ENCODE assay signal across 8 cellular contexts in the genomic region with DNA sequence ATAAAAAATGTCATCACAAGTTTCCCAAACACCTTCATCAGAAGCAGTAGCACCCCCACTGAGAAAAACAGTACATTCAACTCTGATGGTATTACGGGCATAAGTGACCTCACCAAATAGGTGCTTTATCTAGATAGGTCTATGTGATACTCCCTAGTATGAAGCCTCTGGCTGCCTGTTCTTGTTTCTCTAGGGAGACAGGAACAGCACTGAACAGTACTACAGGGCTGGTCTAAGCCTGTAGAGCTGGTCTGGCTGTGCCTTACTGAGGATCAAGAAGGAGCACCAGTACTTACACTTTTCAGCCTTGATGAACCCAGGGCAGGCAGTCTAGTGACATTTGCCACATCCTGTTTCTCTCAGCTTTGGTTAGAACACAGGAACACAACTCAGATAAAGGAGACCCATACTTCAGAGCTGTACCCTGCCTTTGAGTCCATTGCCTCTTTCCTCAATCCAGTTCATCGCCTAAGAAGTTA. TPM values are rescaled to one million over a fixed set of nuclear protein-coding genes. Genes with fewer than 3 reads are reported as not detected.
DNase-seq lines count a peak whose midpoint lies in the region; ATAC-seq and TF ChIP-seq lines count a peak whose summit lies in the region.

No MANE protein-coding gene starts in this region.

- H2BK15ac ChIP-seq in H9 (ENCODE audit: low read depth, low read length), result no peak overlapping the region

- H3K36me3 Mint-ChIP-seq in H9 (ENCODE audit: insufficient read depth in 1 of 3, low read depth in 3 of 3), result peaks cover 31 to 43% (median 40%) of the 10 kb centered on the region in 3 experiments
- peaks cover 80% of the 10 kb centered on the region for H3K36me3 Mint-ChIP-seq in T-helper 1 cell treated with Interleukin-12 subunit alpha and Interleukin-12 subunit beta and Interleukin-4 antibody, amounts not matched to agents 30 μg/mL and 1 μg/mL, for 36 hours (ENCODE audit: low read depth)
- H3K36me3 Mint-ChIP-seq in immature natural killer cell, result peaks cover 27 to 39% (median 32%) of the 10 kb centered on the region in 3 donors
- peaks cover 20% of the 10 kb centered on the region for H3K36me3 Mint-ChIP-seq in chondrocyte (ENCODE audit: low read depth)

- H3K23ac ChIP-seq in H9 (ENCODE audit: insufficient read length, low read depth, low read length), result no peak overlapping the region

- H3K79me1 ChIP-seq in H9 (ENCODE audit: insufficient read depth, low read depth, low read length, poor library complexity, severe bottlenecking), result no peaks in the 10 kb centered on the region

- no peak overlapping the region for H3K9ac ChIP-seq in H9 (ENCODE audit: extremely low read depth, insufficient read length, low read length)

- no peak overlapping the region for H3K4ac ChIP-seq in H9 (ENCODE audit: low read depth, low read length)

- ATAC-seq in GM18498 (IDR thresholded peaks at IDR 0.05; ENCODE audit: unreplicated experiment), result peak; percentile 75

- no peak overlapping the region for H2BK120ac ChIP-seq in H9 (ENCODE audit: low read depth, low read length, poor library complexity, severe bottlenecking)

- H3K9me3 ChIP-seq in H9 (ENCODE audit: control insufficient read depth, low read depth, low read length), result no peaks in the 10 kb centered on the region

- no peak overlapping the region for H4K8ac ChIP-seq in H9 (replicated peaks; ENCODE audit: insufficient read length, low read depth, low read length)

- DNase-seq in H9, result no peak
- peak; percentile 72 to 77 (median 76) for DNase-seq in immature natural killer cell
- no peak for DNase-seq in chondrocyte (ENCODE audit: low spot score)
- DNase-seq in H7, result no peak
- no peak for DNase-seq in GM20000 (ENCODE audit: low spot score)
- DNase-seq in AG08396 (ENCODE audit: low spot score), result no peak

- H3T11ph ChIP-seq in H9 (ENCODE audit: low read length), result no peak overlapping the region

- H3K9me3 Mint-ChIP-seq in H9, result peaks cover 0 to 6% of the 10 kb centered on the region in 2 experiments; a peak in 4 of 5 replicates
- H3K9me3 Mint-ChIP-seq in T-helper 1 cell treated with Interleukin-12 subunit alpha and Interleukin-12 subunit beta and Interleukin-4 antibody, amounts not matched to agents 30 μg/mL and 1 μg/mL, for 36 hours, result no peaks in the 10 kb centered on the region
- H3K9me3 Mint-ChIP-seq in immature natural killer cell, result no peaks in the 10 kb centered on the region
- peaks cover 3% of the 10 kb centered on the region for H3K9me3 Mint-ChIP-seq in chondrocyte (ENCODE audit: low read depth)

- H3K56ac ChIP-seq in H9 (ENCODE audit: insufficient read length, low read depth, low read length), result no peak overlapping the region

- peak overlapping the region; percentile 9 to 99 (median 94); a peak in 5 of 7 replicates for H3K27ac Mint-ChIP-seq in H9
- H3K27ac Mint-ChIP-seq in T-helper 1 cell treated with Interleukin-12 subunit alpha and Interleukin-12 subunit beta and Interleukin-4 antibody, amounts not matched to agents 30 μg/mL and 1 μg/mL, for 36 hours, result peak overlapping the region; percentile 94
- H3K27ac Mint-ChIP-seq in immature natural killer cell, result peak overlapping the region; percentile 92 to 99 (median 97)
- H3K27ac Mint-ChIP-seq in chondrocyte (ENCODE audit: unreplicated experiment), result no peak overlapping the region

- no peak overlapping the region for H3K27ac ChIP-seq in H9 (ENCODE audit: insufficient read length, low read depth, low read length)

- H3K4me1 Mint-ChIP-seq in H9, result peaks cover 36 to 38% of the 10 kb centered on the region in 2 experiments
- H3K4me1 Mint-ChIP-seq in T-helper 1 cell treated with Interleukin-12 subunit alpha and Interleukin-12 subunit beta and Interleukin-4 antibody, amounts not matched to agents 30 μg/mL and 1 μg/mL, for 36 hours (ENCODE audit: low read depth), result peaks cover 88% of the 10 kb centered on the region
- peaks cover 79 to 95% of the 10 kb centered on the region in 2 donors for H3K4me1 Mint-ChIP-seq in immature natural killer cell
- H3K4me1 Mint-ChIP-seq in chondrocyte (ENCODE audit: low read depth), result peaks cover 11% of the 10 kb centered on the region

- no peak overlapping the region for H3K4me3 ChIP-seq in H7 (ENCODE audit: insufficient read depth, low read depth, low read length)

- no peaks in the 10 kb centered on the region for H3K23me2 ChIP-seq in H9 (ENCODE audit: insufficient read length, low read depth, low read length, poor library complexity, severe bottlenecking)

- H3K4me1 ChIP-seq in H9 (ENCODE audit: insufficient read depth, low read length), result peaks cover 20% of the 10 kb centered on the region; the same call in 1 of the 2 replicates

- no peak overlapping the region for H4K5ac ChIP-seq in H9 (ENCODE audit: insufficient read length, low read depth, low read length)

- H2BK12ac ChIP-seq in H9 (ENCODE audit: insufficient read length, low read depth, low read length), result no peak overlapping the region

- no peaks in the 10 kb centered on the region for H3K79me2 ChIP-seq in H9 (ENCODE audit: insufficient read depth, low read length)

- no peak overlapping the region for H2AK5ac ChIP-seq in H9 (ENCODE audit: insufficient read length, low read length)

- H4K20me1 ChIP-seq in H9 (ENCODE audit: control insufficient read depth, insufficient read depth, insufficient read length), result no peaks in the 10 kb centered on the region

- no peak overlapping the region for H4K91ac ChIP-seq in H9 (ENCODE audit: insufficient read length, low read depth, low read length)

- H3K18ac ChIP-seq in H9 (ENCODE audit: insufficient read length, low read depth, low read length), result no peak overlapping the region

- no peak for TF ChIP-seq CTCF in H9 (conservative IDR thresholded peaks at IDR 0.05)
- TF ChIP-seq CTCF in chondrocyte (IDR thresholded peaks at IDR 0.05), result no peak
- no peak for TF ChIP-seq CTCF in GM20000 (IDR thresholded peaks at IDR 0.05; ENCODE audit: extremely low read depth, missing control alignments)

- no peak overlapping the region for H2BK20ac ChIP-seq in H9 (ENCODE audit: low read depth, low read length, poor library complexity, severe bottlenecking)

- peaks cover 2% of the 10 kb centered on the region for H3K36me3 ChIP-seq in H7 (replicated peaks; ENCODE audit: control insufficient read depth, insufficient read depth, low read length)

- H3K27me3 ChIP-seq in H9 (ENCODE audit: insufficient read depth, low read length) (no peaks in the 10 kb centered on the region), H7 (ENCODE audit: control insufficient read depth, insufficient read depth, low read length) (no peaks in the 10 kb centered on the region)

- no peak overlapping the region for H2BK5ac ChIP-seq in H9 (ENCODE audit: insufficient read length, low read length)

- H2AFZ ChIP-seq in H9 (ENCODE audit: low read length), result no peak overlapping the region

- H3K14ac ChIP-seq in H9 (ENCODE audit: insufficient read depth, low read length), result no peak overlapping the region

- H3K4me3 Mint-ChIP-seq in H9 (no peak overlapping the region), immature natural killer cell (peak overlapping the region; percentile 84 to 96 (median 94)), chondrocyte (ENCODE audit: unreplicated experiment) (no peak overlapping the region)
- peak overlapping the region; percentile 90 for H3K4me3 Mint-ChIP-seq in T-helper 1 cell treated with Interleukin-12 subunit alpha and Interleukin-12 subunit beta and Interleukin-4 antibody, amounts not matched to agents 30 μg/mL and 1 μg/mL, for 36 hours

- WGBS in H9 (ENCODE audit: extremely low coverage, insufficient read length, low lambda C conversion rate), result no CpG with 5 or more reads among the region's 2 CpGs

- no peak overlapping the region for H3K4me2 ChIP-seq in H9 (ENCODE audit: insufficient read depth, insufficient read length, low read length)

- H3K27me3 Mint-ChIP-seq in H9 (ENCODE audit: low read depth) (no peaks in the 10 kb centered on the region), immature natural killer cell (ENCODE audit: low read depth in 3 of 3) (peaks cover 5 to 11% (median 5%) of the 10 kb centered on the region in 3 donors), chondrocyte (ENCODE audit: low read depth) (no peaks in the 10 kb centered on the region)
- no peaks in the 10 kb centered on the region for H3K27me3 Mint-ChIP-seq in T-helper 1 cell treated with Interleukin-12 subunit alpha and Interleukin-12 subunit beta and Interleukin-4 antibody, amounts not matched to agents 30 μg/mL and 1 μg/mL, for 36 hours (ENCODE audit: low read depth)

RNA-seq across cellular contexts. Expression of a gene that starts 35.9 kb away (rescaled TPM):
- total RNA-seq in H9 (2021) (21.8 and 23.7 TPM in 2 replicates), chondrocyte (6.4 to 8.1 TPM (median 6.7 TPM) in 3 replicates)
- polyA plus RNA-seq in immature natural killer cell, result 10 to 100 TPM; 22.0 to 27.3 (median 23.8) TPM
- 28.4 and 29.0 TPM in 2 replicates for total RNA-seq in H7 (2014; rRNA removed; shearing (Covaris generic))

RNA-seq across cellular contexts. Expression of a gene that starts 36.2 kb away (rescaled TPM):
- total RNA-seq in H9 (2021) (36.2 and 36.9 TPM in 2 replicates), chondrocyte (19.8 to 23.8 TPM (median 20.5 TPM) in 3 replicates)
- polyA plus RNA-seq in immature natural killer cell, result 10 to 100 TPM; 22.3 to 31.8 (median 25.5) TPM
- total RNA-seq in H7 (2014; rRNA removed; shearing (Covaris generic)), result 9.7 and 15.0 TPM in 2 replicates

Comparison
In these comparisons a context has a peak if more than half of its experiments do, and no peak if none do; other contexts are left out.
1. DNase-seq: peak in immature natural killer cell (3 of 3); none in H9 (single experiment), chondrocyte (single experiment), H7 (single experiment), GM20000 (single experiment) and AG08396 (single experiment).
2. H3K4me3 Mint-ChIP-seq: peak in T-helper 1 cell treated with Interleukin-12 subunit alpha and Interleukin-12 subunit beta and Interleukin-4 antibody, amounts not matched to agents 30 μg/mL and 1 μg/mL, for 36 hours (single experiment) and immature natural killer cell (5 of 5); none in H9 (0 of 2) and chondrocyte (single experiment).